ENCODE assay signal across 8 cellular contexts in the genomic region with DNA sequence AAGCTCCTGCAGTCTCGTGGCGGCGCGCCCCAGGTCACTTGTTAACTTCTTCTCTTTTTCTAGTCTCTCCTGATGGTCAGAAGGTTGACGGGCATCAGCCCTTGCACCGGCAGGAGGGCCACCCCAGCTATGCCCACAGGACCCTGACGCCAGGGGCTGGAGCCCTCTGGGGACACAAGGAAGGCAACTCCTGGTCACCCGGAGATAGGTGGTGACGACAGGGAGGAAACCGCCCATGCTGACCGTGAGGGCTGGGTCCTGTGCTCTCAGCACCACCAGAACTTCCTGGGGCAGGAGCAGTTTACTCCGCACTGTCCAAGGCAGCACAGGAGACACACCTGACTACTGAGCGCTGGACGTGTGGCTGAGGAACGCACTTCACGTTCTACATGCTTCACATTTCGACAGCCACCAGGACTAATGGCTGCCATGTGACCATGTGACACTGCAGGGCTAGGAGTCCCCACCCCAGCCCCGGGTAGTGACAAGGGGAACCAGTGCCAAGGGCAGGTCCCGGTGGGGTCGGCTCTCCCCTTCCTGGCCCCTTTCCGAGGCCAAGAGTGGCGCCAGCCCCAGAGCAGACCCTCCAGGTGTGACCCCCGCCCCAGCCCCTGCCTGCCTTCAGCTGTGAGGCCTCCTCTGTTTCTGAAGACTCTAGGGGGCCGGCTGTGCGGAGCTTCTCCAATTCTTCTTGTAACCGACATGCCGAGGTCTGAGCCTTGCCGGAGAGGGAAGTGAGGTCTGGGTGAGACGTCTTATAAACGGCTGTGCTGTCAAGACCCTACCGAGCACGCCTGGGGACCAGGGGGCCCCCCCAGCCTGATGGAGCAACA. TPM values are rescaled to one million over a fixed set of nuclear protein-coding genes. Genes with fewer than 3 reads are reported as not detected.
DNase-seq lines count a peak whose midpoint lies in the region; ATAC-seq and TF ChIP-seq lines count a peak whose summit lies in the region.

No MANE protein-coding gene starts in this region.

- H3K27ac ChIP-seq in DND-41 (ENCODE audit: low read length) (no peak overlapping the region), right cardiac atrium (ENCODE audit: low read length) (peak overlapping the region; percentile 6)

- H3K9ac ChIP-seq in DND-41 (ENCODE audit: low read depth, low read length), result no peak overlapping the region

- H3K9me3 Mint-ChIP-seq in Calu3 (ENCODE audit: low read depth, unreplicated experiment), result no peaks in the 10 kb centered on the region

- 47% methylated on average over 32 of the region's 32 CpGs for WGBS in right cardiac atrium

- no peak for ATAC-seq in DND-41 (ENCODE audit: insufficient read depth, low read depth)
- ATAC-seq in right cardiac atrium, result peak; percentile 1 to 2
- ATAC-seq in sciatic nerve, result peak; percentile 4
- ATAC-seq in HG03159 (IDR thresholded peaks at IDR 0.05; ENCODE audit: unreplicated experiment), result no peak

- no peak overlapping the region for H3K27ac Mint-ChIP-seq in Calu3 (ENCODE audit: unreplicated experiment)

- H4K20me1 ChIP-seq in DND-41 (ENCODE audit: insufficient read depth, low read length), result peaks cover 10% of the 10 kb centered on the region; the same call in 1 of the 2 replicates

- no peak overlapping the region for H3K4me2 ChIP-seq in DND-41 (ENCODE audit: insufficient read depth, low read length)

- no peaks in the 10 kb centered on the region for H3K4me1 Mint-ChIP-seq in Calu3 (ENCODE audit: low read depth, unreplicated experiment)

- H3K4me1 ChIP-seq in DND-41 (ENCODE audit: insufficient read depth, low read length) (no peaks in the 10 kb centered on the region), right cardiac atrium (ENCODE audit: control insufficient read depth, insufficient read depth, low read length) (peaks cover 8% of the 10 kb centered on the region)

- CTCF ChIA-PET in Calu3 (lab: Charles Lee), result interaction anchor here (0.7 kb wide), 1 partner anchor 280 kb away, joined by 3 read pairs; no protein-coding TSS in a partner anchor

- DNase-seq in DND-41, result peak; percentile 1
- DNase-seq in SIG-M5 treated with dmso at 0.1 percent for 504 hours (lab: John Stamatoyannopoulos, UW; ENCODE audit: unreplicated experiment), result peak; percentile 84
- DNase-seq in right cardiac atrium, result peak; percentile 30 to 77 (median 74)
- DNase-seq in sciatic nerve (ENCODE audit: low spot score), result peak; percentile 66
- no peak for DNase-seq in Calu3
- no peak for DNase-seq in central memory CD4-positive, alpha-beta T cell
- no peak for DNase-seq in NCI-H187 (lab: John Stamatoyannopoulos, UW)

- no peak for TF ChIP-seq CTCF in DND-41 (IDR thresholded peaks at IDR 0.05; ENCODE audit: borderline replicate concordance, extremely low read depth, low read length, poor library complexity, severe bottlenecking)
- TF ChIP-seq CTCF in Calu3 (IDR thresholded peaks at IDR 0.05; ENCODE audit: unreplicated experiment), result no peak

- H3K27me3 Mint-ChIP-seq in Calu3 (ENCODE audit: unreplicated experiment), result no peaks in the 10 kb centered on the region

- no peaks in the 10 kb centered on the region for H3K79me2 ChIP-seq in DND-41 (ENCODE audit: insufficient read depth, low read length)

- H3K27me3 ChIP-seq in DND-41 (ENCODE audit: insufficient read depth, low read length, poor library complexity), result no peaks in the 10 kb centered on the region
- H3K27me3 ChIP-seq in right cardiac atrium (ENCODE audit: control insufficient read depth, insufficient read depth), result no peaks in the 10 kb centered on the region

- peaks cover 51% of the 10 kb centered on the region for H3K36me3 ChIP-seq in DND-41 (ENCODE audit: insufficient read depth, low read length)

- no peak overlapping the region for H3K4me3 Mint-ChIP-seq in Calu3 (ENCODE audit: low read depth, unreplicated experiment)

- H3K36me3 Mint-ChIP-seq in Calu3 (ENCODE audit: insufficient read depth, unreplicated experiment), result peaks cover 24% of the 10 kb centered on the region

- no peak overlapping the region for H2AFZ ChIP-seq in DND-41 (ENCODE audit: low read depth, low read length)

- no peak overlapping the region for H3K4me3 ChIP-seq in DND-41 (ENCODE audit: low read depth in 1 of 2, low read length in 2 of 2)
- H3K4me3 ChIP-seq in right cardiac atrium (ENCODE audit: low read length), result no peak overlapping the region

- no peaks in the 10 kb centered on the region for H3K9me3 ChIP-seq in DND-41 (ENCODE audit: insufficient read depth, low read length, severe bottlenecking)
- no peaks in the 10 kb centered on the region for H3K9me3 ChIP-seq in right cardiac atrium (ENCODE audit: control insufficient read depth, low read length)

- intact Hi-C loops in right cardiac atrium (cut with DNase I), result loop anchor here in 3 of 4 donors (5.0 kb wide), 1 partner anchor 78 kb away; no protein-coding TSS in a partner anchor
- intact Hi-C loops in sciatic nerve (cut with DNase I), result loop anchor here (10.0 kb wide), 1 partner anchor 80 kb away; a partner anchor contains a TSS
- intact Hi-C loops in Calu3 (cut with micrococcal nuclease; ENCODE audit: unreplicated experiment), result loop anchor here (10.0 kb wide), 1 partner anchor 110 kb away; no protein-coding TSS in a partner anchor

- no TSS peak for BruUV-seq in Calu3 (replicated peaks; lab: Mats Ljungman, UMichigan)

RNA-seq across cellular contexts. Expression of a gene that starts 45.2 kb away (rescaled TPM):
- total RNA-seq in right cardiac atrium (100 to 1,000 TPM; 720 to 770 (median 741) TPM), sciatic nerve (268 TPM), Calu3 (2022) (90.0 and 110 TPM in 2 replicates)
- 929 TPM for polyA plus RNA-seq in right cardiac atrium

Comparison
In these comparisons a context has a peak if more than half of its experiments do, and no peak if none do; other contexts are left out.
1. ATAC-seq: peak in right cardiac atrium (2 of 2) and sciatic nerve (single experiment); none in DND-41 (single experiment) and HG03159 (single experiment).
2. DNase-seq: peak in DND-41 (single experiment), SIG-M5 treated with dmso at 0.1 percent for 504 hours (single experiment), right cardiac atrium (3 of 3) and sciatic nerve (single experiment); none in Calu3 (single experiment), central memory CD4-positive, alpha-beta T cell (single experiment) and NCI-H187 (0 of 2).